ENCODE assay signal across 6 cellular contexts in genomic region chr9:132333556-132333955, GRCh38.
"Had no signal": no experiment of that assay in that cellular context is flagged by ENCODE, and none has a peak within 500 bp of the region (broad histone marks: within the 10 kb centered on the region; RNA-seq: fewer than 3 reads in every experiment).

No MANE protein-coding gene starts in this region.

- DNase-seq: H9, HCEC 1CT, KBM-7 had no signal

- H3K4me3 ChIP-seq: GM23338 had no signal

- ATAC-seq: GM23338, HepG2 had no signal

- H3K27ac ChIP-seq: HL-60 had no signal
